ENCODE assay signal across 29 cellular contexts in the genomic region with DNA sequence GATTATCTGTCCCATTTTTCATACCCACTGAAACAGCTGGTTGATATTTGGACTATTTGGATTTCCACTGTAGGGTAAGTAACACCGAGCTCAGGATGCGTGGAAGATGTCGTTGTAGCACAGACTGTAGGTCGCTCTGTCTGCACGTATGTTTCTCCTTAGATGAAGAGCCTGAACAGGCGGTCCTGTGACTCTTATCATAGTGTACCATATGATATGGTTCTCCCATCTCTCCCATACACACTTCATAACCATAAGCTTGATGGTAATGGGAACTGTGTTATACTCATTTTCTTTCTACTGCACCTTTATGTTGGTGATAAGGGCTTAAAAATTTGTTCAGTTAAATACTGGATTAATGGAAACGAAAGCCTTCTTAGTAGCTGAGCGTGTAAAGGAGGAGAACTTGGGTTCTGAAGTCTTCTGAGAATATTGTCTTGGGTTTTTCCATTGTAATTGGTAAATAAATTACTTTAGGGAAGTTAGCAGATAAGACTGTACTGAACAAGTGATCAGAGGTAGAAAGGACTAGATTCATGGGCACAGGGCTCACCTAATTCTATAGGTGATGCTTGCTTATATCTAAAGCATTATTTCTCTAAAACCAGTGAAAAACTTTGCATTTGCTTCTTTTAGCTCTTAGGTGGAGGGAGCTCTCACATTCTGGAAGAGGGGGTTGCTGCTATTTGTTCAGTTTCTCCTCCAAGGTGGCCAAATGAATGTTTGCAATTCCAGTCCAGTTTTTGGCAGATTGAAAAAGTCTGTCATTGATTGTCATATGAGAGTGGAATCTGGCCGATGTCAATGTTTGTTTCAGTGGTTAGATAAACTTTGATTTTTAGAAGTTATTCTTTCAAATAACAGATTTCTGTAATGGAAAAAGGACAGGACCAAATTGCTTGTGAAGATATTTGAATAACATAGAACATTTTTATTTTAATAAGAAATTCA. TPM values are rescaled to one million over a fixed set of nuclear protein-coding genes. Genes with fewer than 3 reads are reported as not detected.
"Had no signal": no experiment of that assay in that cellular context is flagged by ENCODE, and none has a peak within 500 bp of the region (broad histone marks: within the 10 kb centered on the region; RNA-seq: fewer than 3 reads in every experiment).

No MANE protein-coding gene starts in this region.

- H3K9me3 Mint-ChIP-seq: activated T-cell treated with anti-CD3 and anti-CD28 coated beads, Interleukin-2, amount 50 U/mL, for 72 hours; immature natural killer cell; naive thymus-derived CD8-positive, alpha-beta T cell; neural crest cell had no signal

- H3K4me1 ChIP-seq: testis had no signal

- H3K4me3 ChIP-seq: body of pancreas, colonic mucosa, lower lobe of right lung, spleen, testis, transverse colon had no signal

- ATAC-seq: activated CD4-positive, alpha-beta T cell treated with anti-CD3 and anti-CD28 coated beads for 36 hours; activated T-cell treated with anti-CD3 and anti-CD28 coated beads, Interleukin-2, amount 50 U/mL, for 72 hours; body of pancreas; left colon; lower lobe of right lung; naive thymus-derived CD8-positive, alpha-beta T cell; right cardiac atrium; stimulated activated naive CD8-positive, alpha-beta T cell treated with anti-CD3 and anti-CD28 coated beads, Interleukin-15, Interleukin-2, amounts not matched to agents 100 U/mL and 50 U/mL, for 24 hours had no signal

- H3K9ac ChIP-seq: parathyroid adenoma had no signal

- H3K27ac ChIP-seq: body of pancreas, colonic mucosa, lower lobe of right lung, parathyroid adenoma, spleen, testis, transverse colon had no signal

- H3K27me3 ChIP-seq: body of pancreas, colonic mucosa, testis, transverse colon had no signal

- FAIRE-seq: kidney had no signal

- DNase-seq: activated CD4-positive, alpha-beta T cell treated with anti-CD3 and anti-CD28 coated beads for 36 hours; activated CD4-positive, alpha-beta T cell treated with anti-CD3 and anti-CD28 coated beads, Interleukin-2, amount 50 U/mL, for 4 hours; activated CD4-positive, CD25-positive, alpha-beta regulatory T cell; activated naive CD4-positive, alpha-beta T cell; activated T-cell treated with anti-CD3 and anti-CD28 coated beads for 4 hours; activated T-cell treated with anti-CD3 and anti-CD28 coated beads, Interleukin-2, amount 50 U/mL, for 72 hours; aorta; body of pancreas; cerebellar nuclear complex; colonic mucosa; effector CD8-positive, alpha-beta T cell; head of caudate nucleus; hippocampal formation; immature natural killer cell; kidney; left colon; lower lobe of right lung; mesenchymal stem cell; naive thymus-derived CD8-positive, alpha-beta T cell; nucleus accumbens; right cardiac atrium; spleen; stimulated activated naive CD8-positive, alpha-beta T cell treated with anti-CD3 and anti-CD28 coated beads, Interleukin-15, Interleukin-2, amounts not matched to agents 100 U/mL and 50 U/mL, for 24 hours; T-helper 2 cell; testis; transverse colon had no signal

- H3K4me1 Mint-ChIP-seq: immature natural killer cell had no signal

- H3K9me3 ChIP-seq: body of pancreas, colonic mucosa, lower lobe of right lung, spleen, testis, transverse colon had no signal

- H3K27me3 Mint-ChIP-seq: activated CD4-positive, alpha-beta T cell treated with anti-CD3 and anti-CD28 coated beads for 36 hours had no signal

- H3K36me3 Mint-ChIP-seq: activated naive CD8-positive, alpha-beta T cell; naive thymus-derived CD8-positive, alpha-beta T cell had no signal

- H3K36me3 ChIP-seq: colonic mucosa, lower lobe of right lung, spleen, transverse colon had no signal

- H3K27ac Mint-ChIP-seq: activated CD4-positive, alpha-beta T cell treated with anti-CD3 and anti-CD28 coated beads for 36 hours; activated naive CD8-positive, alpha-beta T cell; activated T-cell treated with anti-CD3 and anti-CD28 coated beads, Interleukin-2, amount 50 U/mL, for 72 hours; immature natural killer cell; naive thymus-derived CD8-positive, alpha-beta T cell had no signal

- H3K4me3 Mint-ChIP-seq: activated CD4-positive, alpha-beta T cell treated with anti-CD3 and anti-CD28 coated beads for 36 hours; activated naive CD8-positive, alpha-beta T cell; activated T-cell treated with anti-CD3 and anti-CD28 coated beads, Interleukin-2, amount 50 U/mL, for 72 hours; immature natural killer cell; naive thymus-derived CD8-positive, alpha-beta T cell; neural crest cell had no signal

- H2AFZ ChIP-seq: parathyroid adenoma had no signal

RNA-seq across cellular contexts. Expression of gene SMAD1, which starts 15.8 kb away (rescaled TPM):
- total RNA-seq: naive thymus-derived CD8-positive, alpha-beta T cell had no signal
